In the genomic region with DNA sequence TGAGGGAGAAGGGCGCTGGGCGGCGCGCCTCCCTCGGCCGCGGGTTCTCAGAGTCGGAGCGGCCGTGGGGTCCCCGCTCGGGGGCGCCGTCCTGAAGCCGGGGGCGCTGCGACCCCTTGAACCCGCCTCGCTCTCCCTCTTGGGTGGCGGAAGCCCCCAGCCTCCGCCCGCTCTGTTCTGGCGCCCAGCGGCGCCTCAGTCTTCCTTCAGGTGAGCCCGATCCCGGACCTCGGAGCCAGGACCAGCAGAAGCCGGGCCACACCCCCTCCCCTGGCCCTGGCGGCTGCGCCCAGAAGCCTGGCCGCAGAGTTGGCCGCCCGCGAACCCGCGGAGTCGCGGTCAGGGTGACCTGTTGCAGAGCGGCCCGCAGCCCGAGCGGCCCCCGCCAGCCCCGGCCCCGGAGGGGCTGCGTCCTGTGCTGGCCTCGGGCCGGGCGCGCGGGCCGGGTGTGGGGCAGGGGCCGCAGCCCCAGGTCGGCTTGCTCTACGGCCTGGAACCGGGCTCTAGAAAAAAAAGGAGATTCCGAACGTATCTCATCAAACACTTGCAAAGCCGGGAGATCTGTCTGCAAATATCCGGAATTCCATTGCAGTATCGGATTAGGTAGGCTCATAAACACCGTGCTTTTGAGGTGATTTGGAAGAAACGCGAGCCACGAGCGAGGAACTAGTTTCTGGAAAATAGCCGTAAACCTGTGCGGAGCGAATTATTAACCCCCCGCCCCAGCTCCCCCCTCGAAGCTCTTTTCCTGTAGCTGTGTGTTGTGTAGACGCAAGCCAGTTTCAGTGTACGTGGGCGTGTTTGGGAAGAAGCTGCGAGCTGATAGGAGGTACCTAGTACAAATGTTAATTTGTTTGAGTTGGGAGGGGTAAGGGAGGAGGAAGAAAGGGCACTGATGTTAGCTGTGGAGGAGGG, we compare ENCODE assay signal across 1 cellular context.
TF ChIP-seq lines count a peak whose summit lies in the region.

No MANE protein-coding gene starts in this region.

TF ChIP-seq in K562, 482 proteins besides CTCF, POLR2A, EP300 and RAD21 (continued from another document and continues in another):
- TF ChIP-seq, protein P1, sequence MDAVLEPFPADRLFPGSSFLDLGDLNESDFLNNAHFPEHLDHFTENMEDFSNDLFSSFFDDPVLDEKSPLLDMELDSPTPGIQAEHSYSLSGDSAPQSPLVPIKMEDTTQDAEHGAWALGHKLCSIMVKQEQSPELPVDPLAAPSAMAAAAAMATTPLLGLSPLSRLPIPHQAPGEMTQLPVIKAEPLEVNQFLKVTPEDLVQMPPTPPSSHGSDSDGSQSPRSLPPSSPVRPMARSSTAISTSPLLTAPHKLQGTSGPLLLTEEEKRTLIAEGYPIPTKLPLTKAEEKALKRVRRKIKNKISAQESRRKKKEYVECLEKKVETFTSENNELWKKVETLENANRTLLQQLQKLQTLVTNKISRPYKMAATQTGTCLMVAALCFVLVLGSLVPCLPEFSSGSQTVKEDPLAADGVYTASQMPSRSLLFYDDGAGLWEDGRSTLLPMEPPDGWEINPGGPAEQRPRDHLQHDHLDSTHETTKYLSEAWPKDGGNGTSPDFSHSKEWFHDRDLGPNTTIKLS (IDR thresholded peaks at IDR 0.05; ENCODE audit: borderline replicate concordance, low read depth) = peak; percentile 48; the same call in 1 of the 2 replicates
- TF ChIP-seq CBFA2T2 (conservative IDR thresholded peaks at IDR 0.05) (no peak), HNRNPUL1 (IDR thresholded peaks at IDR 0.05; ENCODE audit: low read length) (no peak), CTBP1 (IDR thresholded peaks at IDR 0.05; ENCODE audit: borderline replicate concordance) (peak; percentile 41; the same call in 1 of the 2 replicates), MAFK (IDR thresholded peaks at IDR 0.05; ENCODE audit: low read length) (no peak), SIX5 (IDR thresholded peaks at IDR 0.05; ENCODE audit: borderline replicate concordance in 1 of 2, insufficient read depth in 1 of 2, low read depth in 1 of 2, low read length in 2 of 2) (no peak), KLF1 (tag; IDR thresholded peaks at IDR 0.05) (no peak), CREB1 (IDR thresholded peaks at IDR 0.05) (0 out of 2 replicates have a peak, but pooled peaks have one; percentile 30), CREB1 (CRISPR knock-in tag; IDR thresholded peaks at IDR 0.05) (no peak), C11orf30 (IDR thresholded peaks at IDR 0.05; ENCODE audit: low read depth) (no peak), PURB (CRISPR knock-in tag; IDR thresholded peaks at IDR 0.05; ENCODE audit: low read depth) (no peak), CSDE1 (IDR thresholded peaks at IDR 0.05) (no peak), ZFP1 (CRISPR knock-in tag; IDR thresholded peaks at IDR 0.05) (no peak), FOXA1 (IDR thresholded peaks at IDR 0.05; ENCODE audit: borderline replicate concordance) (no peak), ZBTB1 (CRISPR knock-in tag; IDR thresholded peaks at IDR 0.05; ENCODE audit: borderline replicate concordance, low read depth) (peak; percentile 98), PRMT5 (CRISPR knock-in tag; IDR thresholded peaks at IDR 0.05) (no peak), BCOR (IDR thresholded peaks at IDR 0.05) (no peak; the same call in 1 of the 2 replicates), NR2C1 (IDR thresholded peaks at IDR 0.05) (no peak), NR2C1 (tag; IDR thresholded peaks at IDR 0.05) (no peak), RBM34 (IDR thresholded peaks at IDR 0.05; ENCODE audit: borderline replicate concordance, insufficient read depth, low read length) (no peak), ZNF347 (CRISPR knock-in tag; IDR thresholded peaks at IDR 0.05; ENCODE audit: low read depth) (no peak), MYBL2 (IDR thresholded peaks at IDR 0.05; ENCODE audit: low read depth) (no peak), MYBL2 (CRISPR knock-in tag; IDR thresholded peaks at IDR 0.05; ENCODE audit: borderline replicate concordance) (no peak), U2AF2 (optimal IDR thresholded peaks at IDR 0.05; ENCODE audit: low read depth, low read length) (no peak), NFATC3 (IDR thresholded peaks at IDR 0.05) (no peak), MCM7 (IDR thresholded peaks at IDR 0.05) (no peak), HCFC1 (IDR thresholded peaks at IDR 0.05; ENCODE audit: low read depth, low read length) (no peak), ZSCAN32 (CRISPR knock-in tag; IDR thresholded peaks at IDR 0.05) (no peak), BMI1 (IDR thresholded peaks at IDR 0.05; ENCODE audit: low read length) (no peak), SMAD4 (CRISPR knock-in tag; conservative IDR thresholded peaks at IDR 0.05) (peak; percentile 41; the same call in 1 of the 2 replicates), DPF2 (IDR thresholded peaks at IDR 0.05) (no peak), MAFF (IDR thresholded peaks at IDR 0.05; ENCODE audit: low read length) (no peak), TRIM28 (IDR thresholded peaks at IDR 0.05) (no peak), MEF2A (IDR thresholded peaks at IDR 0.05; ENCODE audit: control insufficient read depth, low read depth, low read length) (no peak), STAT5A (IDR thresholded peaks at IDR 0.05; ENCODE audit: borderline replicate concordance, low read length) (no peak), MEF2D (tag; conservative IDR thresholded peaks at IDR 0.05; ENCODE audit: low read depth) (no peak), NR4A1 (CRISPR knock-in tag; IDR thresholded peaks at IDR 0.05) (no peak), NR4A1 (tag; IDR thresholded peaks at IDR 0.05) (no peak), CREM (IDR thresholded peaks at IDR 0.05; ENCODE audit: low read depth) (peak; percentile 45; the same call in 1 of the 2 replicates), FOXJ2 (tag; IDR thresholded peaks at IDR 0.05) (no peak), NELFE (IDR thresholded peaks at IDR 0.05; ENCODE audit: insufficient read depth, insufficient read length) (no peak), SMAD1 (IDR thresholded peaks at IDR 0.05; ENCODE audit: low read depth, low read length, partially characterized antibody) (no peak), ZNF354B (CRISPR knock-in tag; IDR thresholded peaks at IDR 0.05) (no peak), MTA3 (IDR thresholded peaks at IDR 0.05; ENCODE audit: borderline replicate concordance) (peak; percentile 23; the same call in 1 of the 2 replicates), KLF10 (CRISPR knock-in tag; IDR thresholded peaks at IDR 0.05) (no peak), CBX5 (IDR thresholded peaks at IDR 0.05; ENCODE audit: borderline replicate concordance, low read depth) (no peak), ZNF75A (CRISPR knock-in tag; IDR thresholded peaks at IDR 0.05) (no peak), HDAC8 (tag; IDR thresholded peaks at IDR 0.05) (no peak), ZNF197 (CRISPR knock-in tag; IDR thresholded peaks at IDR 0.05; ENCODE audit: low read depth) (no peak)
- TF ChIP-seq, protein P2, sequence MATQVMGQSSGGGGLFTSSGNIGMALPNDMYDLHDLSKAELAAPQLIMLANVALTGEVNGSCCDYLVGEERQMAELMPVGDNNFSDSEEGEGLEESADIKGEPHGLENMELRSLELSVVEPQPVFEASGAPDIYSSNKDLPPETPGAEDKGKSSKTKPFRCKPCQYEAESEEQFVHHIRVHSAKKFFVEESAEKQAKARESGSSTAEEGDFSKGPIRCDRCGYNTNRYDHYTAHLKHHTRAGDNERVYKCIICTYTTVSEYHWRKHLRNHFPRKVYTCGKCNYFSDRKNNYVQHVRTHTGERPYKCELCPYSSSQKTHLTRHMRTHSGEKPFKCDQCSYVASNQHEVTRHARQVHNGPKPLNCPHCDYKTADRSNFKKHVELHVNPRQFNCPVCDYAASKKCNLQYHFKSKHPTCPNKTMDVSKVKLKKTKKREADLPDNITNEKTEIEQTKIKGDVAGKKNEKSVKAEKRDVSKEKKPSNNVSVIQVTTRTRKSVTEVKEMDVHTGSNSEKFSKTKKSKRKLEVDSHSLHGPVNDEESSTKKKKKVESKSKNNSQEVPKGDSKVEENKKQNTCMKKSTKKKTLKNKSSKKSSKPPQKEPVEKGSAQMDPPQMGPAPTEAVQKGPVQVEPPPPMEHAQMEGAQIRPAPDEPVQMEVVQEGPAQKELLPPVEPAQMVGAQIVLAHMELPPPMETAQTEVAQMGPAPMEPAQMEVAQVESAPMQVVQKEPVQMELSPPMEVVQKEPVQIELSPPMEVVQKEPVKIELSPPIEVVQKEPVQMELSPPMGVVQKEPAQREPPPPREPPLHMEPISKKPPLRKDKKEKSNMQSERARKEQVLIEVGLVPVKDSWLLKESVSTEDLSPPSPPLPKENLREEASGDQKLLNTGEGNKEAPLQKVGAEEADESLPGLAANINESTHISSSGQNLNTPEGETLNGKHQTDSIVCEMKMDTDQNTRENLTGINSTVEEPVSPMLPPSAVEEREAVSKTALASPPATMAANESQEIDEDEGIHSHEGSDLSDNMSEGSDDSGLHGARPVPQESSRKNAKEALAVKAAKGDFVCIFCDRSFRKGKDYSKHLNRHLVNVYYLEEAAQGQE (CRISPR knock-in tag; IDR thresholded peaks at IDR 0.05; ENCODE audit: low read depth) = 0 out of 2 replicates have a peak, but pooled peaks have one; percentile 20
- TF ChIP-seq, protein P3, sequence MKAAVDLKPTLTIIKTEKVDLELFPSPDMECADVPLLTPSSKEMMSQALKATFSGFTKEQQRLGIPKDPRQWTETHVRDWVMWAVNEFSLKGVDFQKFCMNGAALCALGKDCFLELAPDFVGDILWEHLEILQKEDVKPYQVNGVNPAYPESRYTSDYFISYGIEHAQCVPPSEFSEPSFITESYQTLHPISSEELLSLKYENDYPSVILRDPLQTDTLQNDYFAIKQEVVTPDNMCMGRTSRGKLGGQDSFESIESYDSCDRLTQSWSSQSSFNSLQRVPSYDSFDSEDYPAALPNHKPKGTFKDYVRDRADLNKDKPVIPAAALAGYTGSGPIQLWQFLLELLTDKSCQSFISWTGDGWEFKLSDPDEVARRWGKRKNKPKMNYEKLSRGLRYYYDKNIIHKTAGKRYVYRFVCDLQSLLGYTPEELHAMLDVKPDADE (conservative IDR thresholded peaks at IDR 0.05; ENCODE audit: control insufficient read depth, low read depth, low read length) = no peak
- TF ChIP-seq, protein P4, sequence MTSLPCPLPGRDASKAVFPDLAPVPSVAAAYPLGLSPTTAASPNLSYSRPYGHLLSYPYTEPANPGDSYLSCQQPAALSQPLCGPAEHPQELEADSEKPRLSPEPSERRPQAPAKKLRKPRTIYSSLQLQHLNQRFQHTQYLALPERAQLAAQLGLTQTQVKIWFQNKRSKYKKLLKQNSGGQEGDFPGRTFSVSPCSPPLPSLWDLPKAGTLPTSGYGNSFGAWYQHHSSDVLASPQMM (CRISPR knock-in tag; IDR thresholded peaks at IDR 0.05) = no peak
- TF ChIP-seq, protein P5, sequence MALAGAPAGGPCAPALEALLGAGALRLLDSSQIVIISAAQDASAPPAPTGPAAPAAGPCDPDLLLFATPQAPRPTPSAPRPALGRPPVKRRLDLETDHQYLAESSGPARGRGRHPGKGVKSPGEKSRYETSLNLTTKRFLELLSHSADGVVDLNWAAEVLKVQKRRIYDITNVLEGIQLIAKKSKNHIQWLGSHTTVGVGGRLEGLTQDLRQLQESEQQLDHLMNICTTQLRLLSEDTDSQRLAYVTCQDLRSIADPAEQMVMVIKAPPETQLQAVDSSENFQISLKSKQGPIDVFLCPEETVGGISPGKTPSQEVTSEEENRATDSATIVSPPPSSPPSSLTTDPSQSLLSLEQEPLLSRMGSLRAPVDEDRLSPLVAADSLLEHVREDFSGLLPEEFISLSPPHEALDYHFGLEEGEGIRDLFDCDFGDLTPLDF (CRISPR knock-in tag; IDR thresholded peaks at IDR 0.05) = no peak
- TF ChIP-seq, protein P6, sequence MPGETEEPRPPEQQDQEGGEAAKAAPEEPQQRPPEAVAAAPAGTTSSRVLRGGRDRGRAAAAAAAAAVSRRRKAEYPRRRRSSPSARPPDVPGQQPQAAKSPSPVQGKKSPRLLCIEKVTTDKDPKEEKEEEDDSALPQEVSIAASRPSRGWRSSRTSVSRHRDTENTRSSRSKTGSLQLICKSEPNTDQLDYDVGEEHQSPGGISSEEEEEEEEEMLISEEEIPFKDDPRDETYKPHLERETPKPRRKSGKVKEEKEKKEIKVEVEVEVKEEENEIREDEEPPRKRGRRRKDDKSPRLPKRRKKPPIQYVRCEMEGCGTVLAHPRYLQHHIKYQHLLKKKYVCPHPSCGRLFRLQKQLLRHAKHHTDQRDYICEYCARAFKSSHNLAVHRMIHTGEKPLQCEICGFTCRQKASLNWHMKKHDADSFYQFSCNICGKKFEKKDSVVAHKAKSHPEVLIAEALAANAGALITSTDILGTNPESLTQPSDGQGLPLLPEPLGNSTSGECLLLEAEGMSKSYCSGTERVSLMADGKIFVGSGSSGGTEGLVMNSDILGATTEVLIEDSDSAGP (CRISPR knock-in tag; IDR thresholded peaks at IDR 0.05) = no peak
- TF ChIP-seq, protein P7, sequence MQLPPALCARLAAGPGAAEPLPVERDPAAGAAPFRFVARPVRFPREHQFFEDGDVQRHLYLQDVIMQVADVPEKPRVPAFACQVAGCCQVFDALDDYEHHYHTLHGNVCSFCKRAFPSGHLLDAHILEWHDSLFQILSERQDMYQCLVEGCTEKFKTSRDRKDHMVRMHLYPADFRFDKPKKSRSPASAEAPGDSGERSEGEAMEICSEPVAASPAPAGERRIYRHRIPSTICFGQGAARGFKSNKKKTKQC (CRISPR knock-in tag; IDR thresholded peaks at IDR 0.05) = no peak
- TF ChIP-seq, protein P8, sequence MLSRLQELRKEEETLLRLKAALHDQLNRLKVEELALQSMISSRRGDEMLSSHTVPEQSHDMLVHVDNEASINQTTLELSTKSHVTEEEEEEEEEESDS (CRISPR knock-in tag; IDR thresholded peaks at IDR 0.05) = no peak
- TF ChIP-seq, protein P9, sequence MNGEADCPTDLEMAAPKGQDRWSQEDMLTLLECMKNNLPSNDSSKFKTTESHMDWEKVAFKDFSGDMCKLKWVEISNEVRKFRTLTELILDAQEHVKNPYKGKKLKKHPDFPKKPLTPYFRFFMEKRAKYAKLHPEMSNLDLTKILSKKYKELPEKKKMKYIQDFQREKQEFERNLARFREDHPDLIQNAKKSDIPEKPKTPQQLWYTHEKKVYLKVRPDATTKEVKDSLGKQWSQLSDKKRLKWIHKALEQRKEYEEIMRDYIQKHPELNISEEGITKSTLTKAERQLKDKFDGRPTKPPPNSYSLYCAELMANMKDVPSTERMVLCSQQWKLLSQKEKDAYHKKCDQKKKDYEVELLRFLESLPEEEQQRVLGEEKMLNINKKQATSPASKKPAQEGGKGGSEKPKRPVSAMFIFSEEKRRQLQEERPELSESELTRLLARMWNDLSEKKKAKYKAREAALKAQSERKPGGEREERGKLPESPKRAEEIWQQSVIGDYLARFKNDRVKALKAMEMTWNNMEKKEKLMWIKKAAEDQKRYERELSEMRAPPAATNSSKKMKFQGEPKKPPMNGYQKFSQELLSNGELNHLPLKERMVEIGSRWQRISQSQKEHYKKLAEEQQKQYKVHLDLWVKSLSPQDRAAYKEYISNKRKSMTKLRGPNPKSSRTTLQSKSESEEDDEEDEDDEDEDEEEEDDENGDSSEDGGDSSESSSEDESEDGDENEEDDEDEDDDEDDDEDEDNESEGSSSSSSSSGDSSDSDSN (IDR thresholded peaks at IDR 0.05; ENCODE audit: borderline replicate concordance in 1 of 2, low read depth in 2 of 2, low read length in 2 of 2) = peak in 1 of 2 experiments; percentile 15; a peak in 1 of 4 replicates
- TF ChIP-seq, protein P10, sequence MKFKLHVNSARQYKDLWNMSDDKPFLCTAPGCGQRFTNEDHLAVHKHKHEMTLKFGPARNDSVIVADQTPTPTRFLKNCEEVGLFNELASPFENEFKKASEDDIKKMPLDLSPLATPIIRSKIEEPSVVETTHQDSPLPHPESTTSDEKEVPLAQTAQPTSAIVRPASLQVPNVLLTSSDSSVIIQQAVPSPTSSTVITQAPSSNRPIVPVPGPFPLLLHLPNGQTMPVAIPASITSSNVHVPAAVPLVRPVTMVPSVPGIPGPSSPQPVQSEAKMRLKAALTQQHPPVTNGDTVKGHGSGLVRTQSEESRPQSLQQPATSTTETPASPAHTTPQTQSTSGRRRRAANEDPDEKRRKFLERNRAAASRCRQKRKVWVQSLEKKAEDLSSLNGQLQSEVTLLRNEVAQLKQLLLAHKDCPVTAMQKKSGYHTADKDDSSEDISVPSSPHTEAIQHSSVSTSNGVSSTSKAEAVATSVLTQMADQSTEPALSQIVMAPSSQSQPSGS (CRISPR knock-in tag; IDR thresholded peaks at IDR 0.05) = no peak
